12 cellular contexts compared by ENCODE assay signal in genomic region chr2:234974501-234975385, GRCh38. TPM values are rescaled to one million over a fixed set of nuclear protein-coding genes. Genes with fewer than 3 reads are reported as not detected.
DNase-seq lines count a peak whose midpoint lies in the region; ATAC-seq, FAIRE-seq and TF ChIP-seq lines count a peak whose summit lies in the region.
"Had no signal": no experiment of that assay in that cellular context is flagged by ENCODE, and none has a peak within 500 bp of the region (broad histone marks: within the 10 kb centered on the region; RNA-seq: fewer than 3 reads in every experiment).

No MANE protein-coding gene starts in this region.

- H3K27me3 ChIP-seq in H1 (replicated peaks in 1 of 4; ENCODE audit: control insufficient read depth in 3 of 4, extremely low read depth in 1 of 4, insufficient read depth in 3 of 4, low read length in 3 of 4), result no peaks in the 10 kb centered on the region
- H3K27me3 ChIP-seq in mesenchymal stem cell (ENCODE audit: control insufficient read depth in 1 of 2, insufficient read depth in 1 of 2, low read length in 2 of 2), result no peaks in the 10 kb centered on the region

- no peak for FAIRE-seq in H1 (lab: Jason Lieb, UNC)
- peak; percentile 9 for FAIRE-seq in urothelium cell line (lab: Jason Lieb, UNC)
- FAIRE-seq: A204.1, islet of Langerhans had no signal

- H2BK120ac ChIP-seq in H1 (replicated peaks; ENCODE audit: low read depth, low read length) (no peak overlapping the region), mesenchymal stem cell (ENCODE audit: low read depth, low read length) (no peak overlapping the region)

- no peak overlapping the region for H4K5ac ChIP-seq in H1 (ENCODE audit: insufficient read length, low read depth, low read length)

- no peak overlapping the region for H3K23ac ChIP-seq in H1 (ENCODE audit: insufficient read length)
- H3K23ac ChIP-seq in mesenchymal stem cell (ENCODE audit: low read length in 2 of 2), result no peak overlapping the region

- H3K27ac ChIP-seq in H1 (ENCODE audit: low read depth, low read length) (0 out of 2 replicates have a peak overlapping the region, but pooled peaks have one; percentile 39), mesenchymal stem cell (ENCODE audit: low read length, poor library complexity, severe bottlenecking) (peak overlapping the region; percentile 72)
- H3K27ac ChIP-seq: spleen had no signal

- H3K4me2 ChIP-seq in H1 (ENCODE audit: insufficient read depth in 1 of 2, low read depth in 2 of 2, low read length in 2 of 2), result no peak overlapping the region
- no peak overlapping the region for H3K4me2 ChIP-seq in mesenchymal stem cell (ENCODE audit: low read length, poor library complexity, severe bottlenecking)

- H2BK5ac ChIP-seq in H1 (ENCODE audit: low read depth, low read length) (peak overlapping the region; percentile 90), mesenchymal stem cell (ENCODE audit: low read depth, low read length, poor library complexity, severe bottlenecking) (no peak overlapping the region)

- TF ChIP-seq POLR2A in H1 (IDR thresholded peaks at IDR 0.05; ENCODE audit: control extremely low read depth in 1 of 2, low read depth in 2 of 2, low read length in 2 of 2), result no peak

- H3K9me3 ChIP-seq in H1 (ENCODE audit: insufficient read depth in 2 of 2, low read depth in 1 of 2, low read length in 1 of 2), result peaks cover 3 to 4% of the 10 kb centered on the region in 2 experiments; a peak in 2 of 4 replicates
- no peaks in the 10 kb centered on the region for H3K9me3 ChIP-seq in mesenchymal stem cell (ENCODE audit: control insufficient read depth, low read length)

- H3K4me1 ChIP-seq in H1 (replicated peaks in 1 of 4; ENCODE audit: control insufficient read depth in 3 of 4, insufficient read depth in 4 of 4, low read length in 3 of 4) (peaks cover 0 to 11% (median 7%) of the 10 kb centered on the region in 4 experiments; a peak in 5 of 7 replicates), mesenchymal stem cell (ENCODE audit: control insufficient read depth, insufficient read depth, low read depth, low read length) (peaks cover 59% of the 10 kb centered on the region)

- H3K14ac ChIP-seq in H1 (ENCODE audit: insufficient read length), result no peak overlapping the region
- no peak overlapping the region for H3K14ac ChIP-seq in mesenchymal stem cell (ENCODE audit: low read length in 2 of 2)

- peaks cover 0 to 23% (median under 1%) of the 10 kb centered on the region in 4 experiments; a peak in 4 of 8 replicates for H3K36me3 ChIP-seq in H1 (ENCODE audit: control insufficient read depth in 2 of 4, insufficient read depth in 4 of 4, low read length in 3 of 4)
- H3K36me3 ChIP-seq in mesenchymal stem cell (ENCODE audit: control insufficient read depth in 1 of 2, insufficient read depth in 2 of 2, low read depth in 1 of 2, low read length in 2 of 2), result peaks cover 38 to 56% of the 10 kb centered on the region in 2 experiments
- H3K36me3 ChIP-seq: spleen had no signal

- peaks cover 5 to 13% of the 10 kb centered on the region in 2 experiments for H4K20me1 ChIP-seq in H1 (replicated peaks in 1 of 2; ENCODE audit: control insufficient read depth in 1 of 2, insufficient read depth in 2 of 2, low read length in 2 of 2)

- 83% methylated on average over 30 of the region's 30 CpGs; no CpG with 5 or more reads in 1 of the 2 experiments for WGBS in H1 (ENCODE audit: extremely low coverage in 1 of 2, insufficient coverage in 1 of 2, insufficient read length in 1 of 2, insufficient replicate concordance in 2 of 2, low coverage in 1 of 2, low lambda C conversion rate in 2 of 2, missing lambda C conversion rate in 1 of 2), 2 experiments
- 83% methylated on average over 28 of the region's 30 CpGs for WGBS in mesenchymal stem cell

- CTCF ChIA-PET in H1 (lab: Charles Lee; ENCODE audit: partially characterized antibody), result interaction anchor here (0.6 to 1.6 kb wide), 7 partner anchors 9 to 418 kb away, joined by 3 to 5 read pairs (median 3); no protein-coding TSS in a partner anchor

- peak; percentile 29 for DNase-seq in NCI-H2171 treated with DMSO at 0.1 percent for 48 hours (lab: John Stamatoyannopoulos, UW)
- no peak for DNase-seq in NCI-H2171 (lab: John Stamatoyannopoulos, UW)
- no peak for DNase-seq in H1 (ENCODE audit: low read depth in 1 of 2, low spot score in 2 of 2)
- peak; percentile 66 for DNase-seq in mesenchymal stem cell
- DNase-seq in urothelium cell line (ENCODE audit: low spot score), result no peak
- no peak for DNase-seq in activated gamma-delta T cell treated with Interleukin-2 at 50 U/mL for 16 hours
- DNase-seq in stimulated activated CD4-positive, alpha-beta T cell treated with anti-CD3 and anti-CD28 coated beads, Interleukin-4, amount 100 ng/mL, for 1 hour, result no peak
- DNase-seq: NCI-H2029, spleen had no signal

- H2AK5ac ChIP-seq in H1 (ENCODE audit: low read depth, low read length) (peak overlapping the region; percentile 66; the same call in 1 of the 2 replicates), mesenchymal stem cell (ENCODE audit: low read length, severe bottlenecking) (peak overlapping the region; percentile 14)

- peaks cover 32% of the 10 kb centered on the region for H3K79me1 ChIP-seq in H1 (ENCODE audit: low read depth, low read length)
- H3K79me1 ChIP-seq in mesenchymal stem cell (replicated peaks; ENCODE audit: low read length, poor library complexity, severe bottlenecking), result no peaks in the 10 kb centered on the region

- TF ChIP-seq CTCF in H1 (IDR thresholded peaks at IDR 0.05; ENCODE audit: control extremely low read depth in 1 of 3, insufficient read depth in 1 of 3, low read depth in 1 of 3, low read length in 3 of 3), result no peak

- no peak overlapping the region; the same call in none of the 2 replicates for H3K18ac ChIP-seq in H1 (ENCODE audit: extremely low read depth, low read length)
- peak overlapping the region in 1 of 2 experiments; percentile 35 for H3K18ac ChIP-seq in mesenchymal stem cell (ENCODE audit: low read depth in 1 of 2, low read length in 2 of 2)

- H3K9ac ChIP-seq in H1 (replicated peaks in 1 of 4; ENCODE audit: extremely low read depth in 1 of 4, low read depth in 3 of 4, low read length in 3 of 4), result no peak overlapping the region
- H3K9ac ChIP-seq in mesenchymal stem cell (ENCODE audit: low read length), result peak overlapping the region; percentile 11

- H4K8ac ChIP-seq in H1 (ENCODE audit: extremely low read depth, insufficient read depth, low read length) (no peak overlapping the region), mesenchymal stem cell (ENCODE audit: low read length) (peak overlapping the region; percentile 52)

- H2BK12ac ChIP-seq in H1 (ENCODE audit: low read depth, low read length), result peak overlapping the region; percentile 62; the same call in 1 of the 2 replicates
- no peak overlapping the region for H2BK12ac ChIP-seq in mesenchymal stem cell (ENCODE audit: low read length in 2 of 2)

- peaks cover 25 to 94% of the 10 kb centered on the region in 2 experiments for H3K79me2 ChIP-seq in H1 (ENCODE audit: control insufficient read depth in 1 of 2, insufficient read depth in 2 of 2, low read length in 2 of 2)

- no peak overlapping the region for H2BK20ac ChIP-seq in H1 (ENCODE audit: low read length)

- H4K91ac ChIP-seq in H1 (replicated peaks; ENCODE audit: insufficient read length, low read length) (peak overlapping the region; percentile 51), mesenchymal stem cell (ENCODE audit: low read length) (no peak overlapping the region)

- ATAC-seq in GM19395 (IDR thresholded peaks at IDR 0.05; ENCODE audit: unreplicated experiment), result no peak

- H2BK15ac ChIP-seq in H1 (ENCODE audit: low read length) (0 out of 2 replicates have a peak overlapping the region, but pooled peaks have one; percentile 4), mesenchymal stem cell (ENCODE audit: low read depth, poor library complexity, severe bottlenecking) (peak overlapping the region; percentile 62)

- TF ChIP-seq EP300 in H1 (IDR thresholded peaks at IDR 0.05; ENCODE audit: borderline replicate concordance in 1 of 2, low read depth in 2 of 2, low read length in 2 of 2), result no peak

- H3K23me2 ChIP-seq in H1 (ENCODE audit: low read depth, low read length), result peaks cover 6% of the 10 kb centered on the region

- H2AFZ ChIP-seq in H1 (ENCODE audit: low read length) (no peak overlapping the region), mesenchymal stem cell (ENCODE audit: low read depth, low read length) (no peak overlapping the region)

- POLR2A ChIA-PET in H1 (lab: Charles Lee; ENCODE audit: partially characterized antibody), result interaction anchor here (0.6 to 1.2 kb wide), 3 partner anchors 13 to 31 kb away, joined by 3 to 4 read pairs (median 4); no protein-coding TSS in a partner anchor

- no peak for TF ChIP-seq RAD21 in H1 (IDR thresholded peaks at IDR 0.05 in 1 of 2, conservative IDR thresholded peaks at IDR 0.05 in 1 of 2; ENCODE audit: low read depth in 2 of 2, low read length in 2 of 2)

- H3K4me3 ChIP-seq in H1 (ENCODE audit: extremely low read depth in 1 of 4, insufficient read depth in 2 of 4, low read depth in 3 of 4, low read length in 4 of 4), result no peak overlapping the region
- no peak overlapping the region for H3K4me3 ChIP-seq in mesenchymal stem cell (ENCODE audit: insufficient read depth in 1 of 2, low read depth in 1 of 2, low read length in 2 of 2)
- H3K4me3 ChIP-seq: spleen had no signal

- H3K56ac ChIP-seq in H1 (replicated peaks; ENCODE audit: insufficient read length, low read depth, low read length), result no peak overlapping the region

- H3K4ac ChIP-seq in H1 (replicated peaks; ENCODE audit: insufficient read length, low read depth, low read length) (no peak overlapping the region), mesenchymal stem cell (ENCODE audit: low read depth in 1 of 2, low read length in 2 of 2) (no peak overlapping the region)

TF ChIP-seq in H1, 55 proteins besides CTCF, POLR2A, EP300 and RAD21 (continues in another document):
- TF ChIP-seq CHD2 (IDR thresholded peaks at IDR 0.05; ENCODE audit: low read length) (no peak), ASH2L (IDR thresholded peaks at IDR 0.05; ENCODE audit: low read length) (no peak), SUZ12 (IDR thresholded peaks at IDR 0.05; ENCODE audit: low read length) (no peak), GTF2F1 (IDR thresholded peaks at IDR 0.05; ENCODE audit: borderline replicate concordance, low read depth, low read length) (no peak), ZNF274 (IDR thresholded peaks at IDR 0.05; ENCODE audit: borderline replicate concordance, extremely low read depth, low read length) (no peak), TCF12 (IDR thresholded peaks at IDR 0.05; ENCODE audit: low read depth, low read length) (no peak)

RNA-seq across cellular contexts. Expression of gene SH3BP4, which starts 22.9 kb away (rescaled TPM):
- total RNA-seq in H1 (2021; fragmentation: NEBNext Ultra II Directional; extraction: Animal tissue kit (Norgen Biotek cat#: 25700)), result 35.4 and 39.4 TPM in 2 replicates
- 28.3 and 31.5 TPM in 2 replicates for polyA plus RNA-seq in H1 (2011; rRNA removed)
- polyA plus RNA-seq in H1 (2011; cell fraction: cytosol; rRNA removed), result 30.9 TPM
- 43.6 TPM for polyA plus RNA-seq in H1 (2011; cell fraction: nucleus; rRNA removed)
- polyA plus RNA-seq in H1 (2012, experiment 1 of 2), result 25.9 to 31.0 TPM (median 28.9 TPM) in 4 replicates
- 15.9 TPM for polyA plus RNA-seq in H1 (2012, experiment 2 of 2)
- 17.7 TPM for polyA plus RNA-seq in H1 (2013, experiment 1 of 2)
- 19.1 TPM for polyA plus RNA-seq in H1 (2013, experiment 2 of 2)
- polyA minus RNA-seq in H1 (2011; rRNA and poly(A)+ RNA removed), result 86.7 and 93.2 TPM in 2 replicates
- 32.7 TPM for polyA minus RNA-seq in H1 (2011; cell fraction: cytosol; rRNA and poly(A)+ RNA removed)
- polyA minus RNA-seq in H1 (2011; cell fraction: nucleus; rRNA and poly(A)+ RNA removed), result 35.7 TPM
- 48.8 TPM for polyA plus RNA-seq in mesenchymal stem cell (2013, experiment 1 of 2)
- polyA plus RNA-seq in mesenchymal stem cell (2013, experiment 2 of 2), result 47.7 TPM

Comparison
In these comparisons a context has a peak if more than half of its experiments do, and no peak if none do; other contexts are left out.
1. DNase-seq: peak in NCI-H2171 treated with DMSO at 0.1 percent for 48 hours (single experiment) and mesenchymal stem cell (single experiment); none in NCI-H2171 (single experiment), H1 (0 of 2), urothelium cell line (single experiment), activated gamma-delta T cell treated with Interleukin-2 at 50 U/mL for 16 hours (single experiment) and stimulated activated CD4-positive, alpha-beta T cell treated with anti-CD3 and anti-CD28 coated beads, Interleukin-4, amount 100 ng/mL, for 1 hour (single experiment).